Comparison of ENCODE assay signal across 20 cellular contexts in the genomic region with DNA sequence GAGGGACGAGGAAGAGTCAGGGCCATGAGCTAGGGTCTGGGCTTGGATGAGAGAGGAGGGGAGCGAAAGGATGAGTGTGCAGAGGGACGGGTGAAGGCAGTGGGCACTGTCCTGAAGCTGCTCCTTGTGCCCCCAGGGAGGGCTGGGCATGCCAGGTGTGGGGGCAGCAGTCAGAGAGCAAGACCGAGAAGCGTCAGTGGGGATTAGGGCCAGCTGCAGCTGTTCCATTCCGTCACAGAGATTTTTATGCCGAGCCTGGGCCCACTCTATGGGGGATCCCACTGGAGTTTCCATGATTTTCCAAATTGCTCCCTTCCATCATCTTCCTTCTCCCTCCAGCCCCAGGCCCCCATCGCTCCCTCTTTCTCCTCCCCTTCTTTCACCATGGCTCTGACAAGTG.
DNase-seq lines count a peak whose midpoint lies in the region; TF ChIP-seq lines count a peak whose summit lies in the region.
"Had no signal": no experiment of that assay in that cellular context is flagged by ENCODE, and none has a peak within 500 bp of the region (broad histone marks: within the 10 kb centered on the region; RNA-seq: fewer than 3 reads in every experiment).

No MANE protein-coding gene starts in this region.

- DNase-seq in LHCN-M2 (ENCODE audit: low read depth) (peak; percentile 45), SJCRH30 (peak; percentile 84 to 92), neural progenitor cell (ENCODE audit: low spot score) (no peak), NCI-H146 treated with DMSO at 0.1 percent for 48 hours (lab: John Stamatoyannopoulos, UW; ENCODE audit: unreplicated experiment) (no peak), NCI-H1930 (lab: John Stamatoyannopoulos, UW) (no peak)
- DNase-seq: ACHN; BE2C; C1 segment of cervical spinal cord; CD4-positive, CD25-positive, alpha-beta regulatory T cell; CD8-positive, alpha-beta memory T cell; COR-L47; DMS 273 treated with DMSO at 0.1 percent for 48 hours; DMS53; DND-41; EL; GM23248 had no signal

- no peaks in the 10 kb centered on the region for H3K27me3 ChIP-seq in SJCRH30
- no peaks in the 10 kb centered on the region for H3K27me3 ChIP-seq in neural progenitor cell
- peaks cover 36% of the 10 kb centered on the region for H3K27me3 ChIP-seq in skeletal muscle satellite cell (ENCODE audit: control insufficient read depth, insufficient read depth, low read length)
- H3K27me3 ChIP-seq: BE2C had no signal

- peak overlapping the region; percentile 100 for H3K27ac ChIP-seq in SJCRH30
- H3K27ac ChIP-seq in neural progenitor cell: no peak overlapping the region
- H3K27ac ChIP-seq: GM23248, HL-60 had no signal

- H3K4me3 Mint-ChIP-seq in neural progenitor cell: no peak overlapping the region
- H3K4me3 Mint-ChIP-seq: CD4-positive, CD25-positive, alpha-beta regulatory T cell had no signal

- H3K4me2 ChIP-seq in neural progenitor cell: no peak overlapping the region
- peak overlapping the region; percentile 53 for H3K4me2 ChIP-seq in skeletal muscle satellite cell (ENCODE audit: low read length)

- no peak overlapping the region for H2AFZ ChIP-seq in neural progenitor cell (replicated peaks)
- H2AFZ ChIP-seq: GM23248 had no signal

- H3K36me3 ChIP-seq in SJCRH30 (no peaks in the 10 kb centered on the region), neural progenitor cell (no peaks in the 10 kb centered on the region), skeletal muscle satellite cell (ENCODE audit: insufficient read depth, low read length) (no peaks in the 10 kb centered on the region)
- H3K36me3 ChIP-seq: BE2C, HAP-1 had no signal

- peaks cover 15% of the 10 kb centered on the region for H3K9me3 Mint-ChIP-seq in neural progenitor cell

- no peaks in the 10 kb centered on the region for H3K36me3 Mint-ChIP-seq in neural progenitor cell
- H3K36me3 Mint-ChIP-seq: CD4-positive, CD25-positive, alpha-beta regulatory T cell; CD8-positive, alpha-beta memory T cell had no signal

- peak overlapping the region; percentile 17 for H3K4me3 ChIP-seq in SJCRH30
- H3K4me3 ChIP-seq in neural progenitor cell: no peak overlapping the region
- H3K4me3 ChIP-seq in skeletal muscle satellite cell (ENCODE audit: low read length): no peak overlapping the region
- H3K4me3 ChIP-seq: GM12878, GM23248, HAP-1 had no signal

- peaks cover 5% of the 10 kb centered on the region for H3K27me3 Mint-ChIP-seq in neural progenitor cell (ENCODE audit: insufficient read depth, low read depth)
- H3K27me3 Mint-ChIP-seq: CD4-positive, CD25-positive, alpha-beta regulatory T cell had no signal

- peak overlapping the region; percentile 5 for H3K27ac Mint-ChIP-seq in neural progenitor cell
- H3K27ac Mint-ChIP-seq: CD4-positive, CD25-positive, alpha-beta regulatory T cell; CD8-positive, alpha-beta memory T cell had no signal

- H3K79me2 ChIP-seq in neural progenitor cell (ENCODE audit: low read depth): no peaks in the 10 kb centered on the region

- H3K9ac ChIP-seq in neural progenitor cell (no peak overlapping the region), skeletal muscle satellite cell (ENCODE audit: low read depth, low read length) (no peak overlapping the region)
- H3K9ac ChIP-seq: GM23248 had no signal

- TF ChIP-seq CTCF in neural progenitor cell (IDR thresholded peaks at IDR 0.05): no peak

- peaks cover 6% of the 10 kb centered on the region; the same call in 1 of the 2 replicates for H3K9me3 ChIP-seq in SJCRH30 (replicated peaks)
- no peaks in the 10 kb centered on the region for H3K9me3 ChIP-seq in neural progenitor cell (ENCODE audit: low read depth)
- no peaks in the 10 kb centered on the region for H3K9me3 ChIP-seq in skeletal muscle satellite cell (replicated peaks; ENCODE audit: low read length)
- H3K9me3 ChIP-seq: BE2C, HAP-1 had no signal

- no peaks in the 10 kb centered on the region for H4K20me1 ChIP-seq in neural progenitor cell (ENCODE audit: low read depth)

- H3F3A ChIP-seq in neural progenitor cell (ENCODE audit: low read depth): no peaks in the 10 kb centered on the region

- peaks cover 19% of the 10 kb centered on the region for H3K4me1 Mint-ChIP-seq in neural progenitor cell
- H3K4me1 Mint-ChIP-seq: CD8-positive, alpha-beta memory T cell had no signal

- H3K4me1 ChIP-seq in SJCRH30 (peaks cover 49% of the 10 kb centered on the region), neural progenitor cell (peaks cover 15% of the 10 kb centered on the region), skeletal muscle satellite cell (ENCODE audit: control insufficient read depth, insufficient read depth, low read length) (peaks cover 18% of the 10 kb centered on the region)
- H3K4me1 ChIP-seq: BE2C, HAP-1 had no signal

Comparison
In these comparisons a context has a peak if more than half of its experiments do, and no peak if none do; other contexts are left out.
1. DNase-seq: peak in LHCN-M2 (single experiment) and SJCRH30 (2 of 2); none in neural progenitor cell (single experiment), NCI-H146 treated with DMSO at 0.1 percent for 48 hours (single experiment) and NCI-H1930 (0 of 2).